10 cellular contexts compared by ENCODE assay signal in the genomic region with DNA sequence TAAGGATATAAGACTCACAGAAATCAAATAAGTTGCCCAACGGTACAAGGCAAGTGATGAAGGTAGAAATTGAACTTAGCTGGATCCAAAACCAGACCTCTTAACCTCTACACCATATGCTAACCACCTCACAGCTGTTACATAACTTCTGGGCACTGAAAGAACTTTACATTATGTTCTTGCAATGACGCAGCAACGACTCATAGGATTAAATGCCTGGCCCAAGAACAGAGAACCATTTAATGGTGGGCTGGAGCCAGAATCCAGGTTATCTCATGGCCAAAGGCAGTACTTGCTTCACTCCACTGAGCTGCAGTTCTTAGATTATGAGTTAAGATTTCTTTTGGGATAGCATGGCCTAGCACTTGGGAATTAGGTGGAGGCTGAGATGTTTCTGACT. TPM values are rescaled to one million over a fixed set of nuclear protein-coding genes. Genes with fewer than 3 reads are reported as not detected.
A peak's percentile ranks its signal among the peaks of the same experiment; 100 is the strongest.
DNase-seq lines count a peak whose midpoint lies in the region; ATAC-seq and TF ChIP-seq lines count a peak whose summit lies in the region.
"Had no signal": no experiment of that assay in that cellular context is flagged by ENCODE, and none has a peak within 500 bp of the region (broad histone marks: within the 10 kb centered on the region; RNA-seq: fewer than 3 reads in every experiment).

No MANE protein-coding gene starts in this region.

- peak; percentile 26 to 31 for ATAC-seq in activated CD4-positive, CD25-positive, alpha-beta regulatory T cell treated with anti-CD3 and anti-CD28 coated beads, Interleukin-2, amount 50 U/mL, for 24 hours
- peak; percentile 1 for ATAC-seq in activated T-helper 17 cell treated with anti-CD3 and anti-CD28 coated beads, Interleukin-2, amount 50 U/mL, for 72 hours (replicated peaks)

- WGBS in suprapubic skin, result 76% methylated on average over 3 of the region's 3 CpGs

- peak overlapping the region; percentile 90 for H3K4me3 Mint-ChIP-seq in activated T-helper 17 cell treated with anti-CD3 and anti-CD28 coated beads, Interleukin-2, amount 50 U/mL, for 72 hours
- H3K4me3 Mint-ChIP-seq in chondrocyte (ENCODE audit: unreplicated experiment), result no peak overlapping the region

- no peaks in the 10 kb centered on the region for H3K9me3 ChIP-seq in suprapubic skin

- no peaks in the 10 kb centered on the region for H3K27me3 ChIP-seq in suprapubic skin

- H3K27ac ChIP-seq in suprapubic skin, result no peak overlapping the region

- peaks cover 29% of the 10 kb centered on the region for H3K4me1 Mint-ChIP-seq in activated T-helper 17 cell treated with anti-CD3 and anti-CD28 coated beads, Interleukin-2, amount 50 U/mL, for 72 hours
- H3K4me1 Mint-ChIP-seq in chondrocyte (ENCODE audit: low read depth), result peaks cover 17% of the 10 kb centered on the region

- no peak for TF ChIP-seq CTCF in suprapubic skin (IDR thresholded peaks at IDR 0.05)
- no peak for TF ChIP-seq CTCF in chondrocyte (IDR thresholded peaks at IDR 0.05)

- TF ChIP-seq POLR2A in suprapubic skin (IDR thresholded peaks at IDR 0.05), result no peak

- H3K4me3 ChIP-seq in suprapubic skin, result no peak overlapping the region

- TF ChIP-seq EP300 in suprapubic skin (IDR thresholded peaks at IDR 0.05), result no peak

- no peaks in the 10 kb centered on the region for H3K9me3 Mint-ChIP-seq in activated T-helper 17 cell treated with anti-CD3 and anti-CD28 coated beads, Interleukin-2, amount 50 U/mL, for 72 hours
- no peaks in the 10 kb centered on the region for H3K9me3 Mint-ChIP-seq in chondrocyte (ENCODE audit: low read depth)
- H3K9me3 Mint-ChIP-seq: naive B cell had no signal

- DNase-seq in activated CD4-positive, CD25-positive, alpha-beta regulatory T cell treated with anti-CD3 and anti-CD28 coated beads, Interleukin-2, amount 50 U/mL, for 72 hours, result no peak
- DNase-seq in HPDE6-E6E7 (ENCODE audit: extremely low spot score) (peak; percentile 42), foreskin melanocyte (peak; percentile 21), suprapubic skin (ENCODE audit: low spot score in 2 of 2) (no peak), DMS79 treated with DMSO at 0.1 percent for 48 hours (lab: John Stamatoyannopoulos, UW) (no peak), chondrocyte (ENCODE audit: low spot score) (no peak)
- DNase-seq: naive B cell, SHP77 treated with DMSO at 0.1 percent for 48 hours had no signal

- H3K36me3 Mint-ChIP-seq in activated T-helper 17 cell treated with anti-CD3 and anti-CD28 coated beads, Interleukin-2, amount 50 U/mL, for 72 hours (ENCODE audit: low read depth), result peaks cover 97% of the 10 kb centered on the region
- peaks cover 26% of the 10 kb centered on the region for H3K36me3 Mint-ChIP-seq in chondrocyte (ENCODE audit: low read depth)

- no peaks in the 10 kb centered on the region for H3K27me3 Mint-ChIP-seq in activated T-helper 17 cell treated with anti-CD3 and anti-CD28 coated beads, Interleukin-2, amount 50 U/mL, for 72 hours
- H3K27me3 Mint-ChIP-seq in chondrocyte (ENCODE audit: low read depth), result no peaks in the 10 kb centered on the region
- H3K27me3 Mint-ChIP-seq: naive B cell had no signal

- H3K36me3 ChIP-seq in suprapubic skin, result peaks cover 48% of the 10 kb centered on the region

- peaks cover 15% of the 10 kb centered on the region for H3K4me1 ChIP-seq in suprapubic skin

- peak overlapping the region; percentile 97 for H3K27ac Mint-ChIP-seq in activated T-helper 17 cell treated with anti-CD3 and anti-CD28 coated beads, Interleukin-2, amount 50 U/mL, for 72 hours
- H3K27ac Mint-ChIP-seq in chondrocyte (ENCODE audit: unreplicated experiment), result no peak overlapping the region

RNA-seq across cellular contexts. Expression of a gene that starts 4.4 kb away (rescaled TPM):
- total RNA-seq in activated T-helper 17 cell treated with anti-CD3 and anti-CD28 coated beads, Interleukin-2, amount 50 U/mL, for 72 hours, result 10 to 100 TPM; 19.8 to 43.2 TPM
- total RNA-seq in suprapubic skin (10 to 100 TPM in 1 of 4 donors, 1 to 10 TPM in 3; 7.7 to 13.0 (median 9.5) TPM), chondrocyte (9.3 to 11.4 TPM (median 9.7 TPM) in 3 replicates)

RNA-seq across cellular contexts. Expression of a gene that starts 4.5 kb away (rescaled TPM):
- 10 to 100 TPM; 35.3 to 41.6 TPM for total RNA-seq in activated T-helper 17 cell treated with anti-CD3 and anti-CD28 coated beads, Interleukin-2, amount 50 U/mL, for 72 hours
- total RNA-seq in suprapubic skin (1 to 10 TPM; 4.0 to 6.8 (median 4.8) TPM), chondrocyte (4.2 to 9.2 TPM (median 5.0 TPM) in 3 replicates)

RNA-seq across cellular contexts. Expression of a gene that starts 34.7 kb away (rescaled TPM):
- under 1 TPM; 0.32 to 0.52 TPM for total RNA-seq in activated T-helper 17 cell treated with anti-CD3 and anti-CD28 coated beads, Interleukin-2, amount 50 U/mL, for 72 hours
- total RNA-seq in suprapubic skin, result not detected
- not detected in 3 replicates for total RNA-seq in chondrocyte

RNA-seq across cellular contexts. Expression of a gene that starts 60.0 kb away (rescaled TPM):
- total RNA-seq in activated T-helper 17 cell treated with anti-CD3 and anti-CD28 coated beads, Interleukin-2, amount 50 U/mL, for 72 hours, result 10 to 100 TPM; 27.5 to 49.9 TPM
- total RNA-seq in suprapubic skin (10 to 100 TPM; 17.7 to 27.1 (median 22.9) TPM), chondrocyte (36.9 to 46.0 TPM (median 39.7 TPM) in 3 replicates)

Comparison
In these comparisons a context has a peak if more than half of its experiments do, and no peak if none do; other contexts are left out.
1. DNase-seq: peak in HPDE6-E6E7 (single experiment) and foreskin melanocyte (single experiment); none in activated CD4-positive, CD25-positive, alpha-beta regulatory T cell treated with anti-CD3 and anti-CD28 coated beads, Interleukin-2, amount 50 U/mL, for 72 hours (single experiment), suprapubic skin (0 of 2), DMS79 treated with DMSO at 0.1 percent for 48 hours (single experiment) and chondrocyte (single experiment).